ENCODE assay signal across 17 cellular contexts in genomic region chr10:75065081-75065480, GRCh38. TPM values are rescaled to one million over a fixed set of nuclear protein-coding genes. Genes with fewer than 3 reads are reported as not detected.
DNase-seq lines count a peak whose midpoint lies in the region; ATAC-seq and TF ChIP-seq lines count a peak whose summit lies in the region.
"Had no signal": no experiment of that assay in that cellular context is flagged by ENCODE, and none has a peak within 500 bp of the region (broad histone marks: within the 10 kb centered on the region; RNA-seq: fewer than 3 reads in every experiment).

No MANE protein-coding gene starts in this region.

- CTCF ChIA-PET in PC-3 (lab: Charles Lee): no interaction called here

- H3K4me3 Mint-ChIP-seq in glutamatergic neuron (ENCODE audit: unreplicated experiment): peak overlapping the region; percentile 18

- no peak overlapping the region for H3K4me3 ChIP-seq in PC-3 (ENCODE audit: low read length)
- H3K4me3 ChIP-seq in psoas muscle: no peak overlapping the region
- H3K4me3 ChIP-seq in breast epithelium: no peak overlapping the region
- no peak overlapping the region for H3K4me3 ChIP-seq in tibial artery
- H3K4me3 ChIP-seq: A549, PC-9, SJCRH30 had no signal

- TF ChIP-seq CTCF in PC-3 (conservative IDR thresholded peaks at IDR 0.05; ENCODE audit: low read depth, low read length) (no peak), glutamatergic neuron (IDR thresholded peaks at IDR 0.05; ENCODE audit: partially characterized antibody, unreplicated experiment) (no peak), psoas muscle (IDR thresholded peaks at IDR 0.05) (no peak), breast epithelium (IDR thresholded peaks at IDR 0.05) (no peak), tibial artery (IDR thresholded peaks at IDR 0.05) (no peak)

- H3K9me3 Mint-ChIP-seq in glutamatergic neuron (ENCODE audit: unreplicated experiment): peaks cover 3% of the 10 kb centered on the region
- H3K9me3 Mint-ChIP-seq: IgD-negative memory B cell had no signal

- DNase-seq in G401 (ENCODE audit: low spot score): peak; percentile 79
- no peak for DNase-seq in PC-3
- DNase-seq in glutamatergic neuron: no peak
- no peak for DNase-seq in psoas muscle
- DNase-seq in activated CD4-positive, alpha-beta T cell treated with anti-CD3 and anti-CD28 coated beads, Interleukin-2, amount 50 U/mL, for 1 hour: no peak
- no peak for DNase-seq in breast epithelium (ENCODE audit: low spot score in 2 of 2)
- no peak for DNase-seq in tibial artery
- DNase-seq: GDM1, MV-4-11, NCI-H187 treated with DMSO at 0.1 percent for 48 hours, NCI-H345, NCI-H526, PC-9, SJCRH30 had no signal

- no peak overlapping the region for H3K4me2 ChIP-seq in PC-3 (ENCODE audit: low read length)
- H3K4me2 ChIP-seq: A549, PC-9 had no signal

- no peaks in the 10 kb centered on the region for H3F3A ChIP-seq in PC-3 (ENCODE audit: low read length, unreplicated experiment)

- no peak overlapping the region for H3K27ac ChIP-seq in PC-3 (ENCODE audit: low read length)
- H3K27ac ChIP-seq in psoas muscle: peak overlapping the region; percentile 56
- no peak overlapping the region for H3K27ac ChIP-seq in breast epithelium
- H3K27ac ChIP-seq in tibial artery: peak overlapping the region in 1 of 2 donors; percentile 14
- H3K27ac ChIP-seq: A549, PC-9, SJCRH30 had no signal

- no peaks in the 10 kb centered on the region for H4K20me1 ChIP-seq in PC-3 (ENCODE audit: low read length)

- H3K36me3 Mint-ChIP-seq in glutamatergic neuron (ENCODE audit: unreplicated experiment): no peaks in the 10 kb centered on the region
- H3K36me3 Mint-ChIP-seq: IgD-negative memory B cell had no signal

- no peaks in the 10 kb centered on the region for H3K36me3 ChIP-seq in PC-3 (ENCODE audit: low read depth, low read length)
- no peaks in the 10 kb centered on the region for H3K36me3 ChIP-seq in psoas muscle (ENCODE audit: insufficient read depth in 1 of 2, low read depth in 1 of 2)
- no peaks in the 10 kb centered on the region for H3K36me3 ChIP-seq in breast epithelium
- H3K36me3 ChIP-seq in tibial artery: no peaks in the 10 kb centered on the region
- H3K36me3 ChIP-seq: SJCRH30 had no signal

- intact Hi-C loops in PC-3 (cut with micrococcal nuclease) (no loop called here), psoas muscle (cut with DNase I) (no loop called here), breast epithelium (cut with DNase I; ENCODE audit: low total_unique reads) (no loop called here), tibial artery (cut with DNase I; ENCODE audit: low total_unique reads) (no loop called here)

- H3K9me3 ChIP-seq in PC-3 (ENCODE audit: low read length) (no peaks in the 10 kb centered on the region), psoas muscle (no peaks in the 10 kb centered on the region), breast epithelium (no peaks in the 10 kb centered on the region), tibial artery (no peaks in the 10 kb centered on the region)
- H3K9me3 ChIP-seq: A549, SJCRH30 had no signal

- peaks cover 2% of the 10 kb centered on the region for H3K4me1 Mint-ChIP-seq in glutamatergic neuron (ENCODE audit: low read depth, unreplicated experiment)
- H3K4me1 Mint-ChIP-seq: IgD-negative memory B cell had no signal

- H3K27ac Mint-ChIP-seq in glutamatergic neuron (ENCODE audit: unreplicated experiment): no peak overlapping the region
- H3K27ac Mint-ChIP-seq: IgD-negative memory B cell had no signal

- in situ Hi-C loops in G401 (cut with HindIII; ENCODE audit: low sequenced_read_pairs): no loop called here

- POLR2A ChIA-PET in PC-3 (lab: Charles Lee; ENCODE audit: unreplicated experiment): interaction anchor here (0.8 kb wide), 1 partner anchor 37 kb away, joined by 5 read pairs; no protein-coding TSS in a partner anchor

- no peaks in the 10 kb centered on the region for H3K79me2 ChIP-seq in PC-3 (ENCODE audit: low read length)

- TF ChIP-seq POLR2A in breast epithelium (IDR thresholded peaks at IDR 0.05): no peak

- ATAC-seq in PC-3 (no peak), psoas muscle (no peak)
- ATAC-seq: A549, HCT116 had no signal

- WGBS in psoas muscle, 3 donors: 76 to 94% (median 88%) methylated on average over 5 of the region's 5 CpGs

- H3K4me1 ChIP-seq in PC-3 (ENCODE audit: insufficient read depth, low read length): no peaks in the 10 kb centered on the region
- peaks cover 13% of the 10 kb centered on the region for H3K4me1 ChIP-seq in psoas muscle
- no peaks in the 10 kb centered on the region for H3K4me1 ChIP-seq in breast epithelium
- H3K4me1 ChIP-seq in tibial artery: peaks cover 0 to 11% (median 5%) of the 10 kb centered on the region in 4 donors
- H3K4me1 ChIP-seq: A549, SJCRH30 had no signal

- H3K27me3 ChIP-seq in PC-3 (ENCODE audit: low read length): no peaks in the 10 kb centered on the region
- no peaks in the 10 kb centered on the region for H3K27me3 ChIP-seq in psoas muscle (ENCODE audit: insufficient read depth in 3 of 3, low read length in 2 of 3)
- H3K27me3 ChIP-seq in breast epithelium: no peaks in the 10 kb centered on the region
- no peaks in the 10 kb centered on the region for H3K27me3 ChIP-seq in tibial artery
- H3K27me3 ChIP-seq: SJCRH30 had no signal

- no peaks in the 10 kb centered on the region for H3K9me2 ChIP-seq in PC-3 (replicated peaks; ENCODE audit: low read length)

- H2AFZ ChIP-seq in PC-3 (ENCODE audit: low read length): 0 out of 2 replicates have a peak overlapping the region, but pooled peaks have one; percentile 9
- H2AFZ ChIP-seq: PC-9 had no signal

- H3K27me3 Mint-ChIP-seq in glutamatergic neuron (ENCODE audit: unreplicated experiment): no peaks in the 10 kb centered on the region
- H3K27me3 Mint-ChIP-seq: IgD-negative memory B cell had no signal

- no TSS peak for BruUV-seq in PC-3 (replicated peaks; lab: Mats Ljungman, UMichigan)

- H3K9ac ChIP-seq in PC-3 (ENCODE audit: low read length): no peak overlapping the region

RNA-seq across cellular contexts. Expression of gene SAMD8, which starts 46.4 kb away (rescaled TPM):
- total RNA-seq in G401 (2014; rRNA removed; shearing (Covaris generic)): 14.9 and 18.2 TPM in 2 replicates
- total RNA-seq in PC-3 (2014; rRNA removed) (47.4 and 48.6 TPM in 2 replicates), glutamatergic neuron (ENCODE audit: unreplicated experiment) (32.8 TPM), psoas muscle (10 to 100 TPM; 30.0 to 44.2 (median 35.7) TPM), breast epithelium (10 to 100 TPM; 41.0 to 45.2 (median 41.3) TPM)
- polyA plus RNA-seq in psoas muscle: 10 to 100 TPM; 10.8 to 40.3 (median 21.3) TPM
